In the genomic region with DNA sequence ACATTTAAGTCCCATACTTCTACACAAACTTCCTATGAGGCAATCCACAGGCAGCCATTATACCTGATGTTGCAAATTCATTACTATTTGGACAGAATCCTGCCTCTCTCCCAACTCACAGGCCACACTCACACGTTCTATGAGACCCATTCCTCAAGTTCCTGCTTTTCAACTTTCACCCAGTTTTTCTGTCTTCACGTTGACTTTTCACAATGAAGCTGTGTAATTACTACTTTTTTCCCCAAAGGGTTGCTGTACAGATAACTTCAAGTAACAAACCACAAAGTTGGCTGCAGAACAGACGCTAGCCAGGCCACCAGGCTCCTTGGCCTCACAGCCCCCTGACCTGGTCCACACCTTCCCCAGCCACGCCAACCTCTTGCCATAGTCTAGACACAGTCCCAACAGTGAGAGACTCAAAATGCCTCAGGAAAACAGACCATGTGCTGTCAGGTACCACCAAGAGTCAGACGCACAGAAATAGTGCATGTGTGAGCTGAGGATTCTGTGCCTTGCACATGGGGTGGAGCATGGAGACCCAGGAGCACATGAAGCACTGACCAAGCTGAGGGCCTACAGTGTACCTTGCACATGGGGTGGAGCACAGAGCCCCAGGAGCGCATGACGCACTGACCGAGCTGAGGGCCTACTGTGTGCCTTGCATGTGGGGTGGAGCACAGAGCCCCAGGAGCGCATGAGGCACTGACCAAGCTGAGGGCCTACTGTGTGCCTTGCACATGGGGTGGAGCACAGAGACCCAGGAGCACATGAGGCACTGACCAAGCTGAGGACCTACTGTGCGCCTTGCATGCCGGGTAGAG, we compare ENCODE assay signal across 14 cellular contexts.
DNase-seq lines count a peak whose midpoint lies in the region; ATAC-seq and TF ChIP-seq lines count a peak whose summit lies in the region.
"Had no signal": no experiment of that assay in that cellular context is flagged by ENCODE, and none has a peak within 500 bp of the region (broad histone marks: within the 10 kb centered on the region; RNA-seq: fewer than 3 reads in every experiment).

No MANE protein-coding gene starts in this region.

- DNase-seq in HCT116 (ENCODE audit: low read depth, low spot score): no peak
- no peak for DNase-seq in T-helper 17 cell
- DNase-seq in endothelial cell (ENCODE audit: low spot score): no peak
- peak; percentile 15 for DNase-seq in posterior vena cava (ENCODE audit: low spot score)
- no peak for DNase-seq in NCI-H524 (lab: John Stamatoyannopoulos, UW)
- no peak for DNase-seq in NCI-H69 (lab: John Stamatoyannopoulos, UW)
- no peak for DNase-seq in NCI-H1048 (lab: John Stamatoyannopoulos, UW)
- DNase-seq: NCI-H1092 treated with DMSO at 0.1 percent for 48 hours, NCI-H1694, NCI-H748 treated with DMSO at 0.1 percent for 48 hours had no signal

- TF ChIP-seq POLR2A in HCT116 (IDR thresholded peaks at IDR 0.05; ENCODE audit: borderline replicate concordance, extremely low read depth, insufficient read depth, insufficient read length): no peak

- no peak overlapping the region for H2AFZ ChIP-seq in HCT116 (ENCODE audit: low read depth, low read length, poor library complexity, severe bottlenecking)

- no peaks in the 10 kb centered on the region for H3K4me1 ChIP-seq in HCT116 (ENCODE audit: control insufficient read depth in 1 of 2, insufficient read depth in 2 of 2, low read length in 2 of 2)
- H3K4me1 ChIP-seq: HAP-1 had no signal

- H3K27ac Mint-ChIP-seq in T-helper 17 cell (peak overlapping the region; percentile 27), endothelial cell (ENCODE audit: unreplicated experiment) (peak overlapping the region; percentile 26)

- H3K4me3 Mint-ChIP-seq in T-helper 17 cell: no peak overlapping the region
- H3K4me3 Mint-ChIP-seq in endothelial cell (ENCODE audit: unreplicated experiment): no peak overlapping the region

- H3K9me3 ChIP-seq in HCT116 (ENCODE audit: control insufficient read depth in 1 of 2, insufficient read depth in 1 of 2, low read depth in 1 of 2, low read length in 2 of 2): no peaks in the 10 kb centered on the region
- H3K9me3 ChIP-seq in T-helper 17 cell (ENCODE audit: control insufficient read depth, low read length, poor library complexity, severe bottlenecking): no peaks in the 10 kb centered on the region
- H3K9me3 ChIP-seq: HAP-1 had no signal

- no peak overlapping the region for H3K27ac ChIP-seq in HCT116 (ENCODE audit: low read depth, low read length)
- H3K27ac ChIP-seq: C4-2B, SK-N-MC had no signal

- no peak overlapping the region for H3K4me2 ChIP-seq in HCT116 (ENCODE audit: low read length)

- H3K4me1 Mint-ChIP-seq in T-helper 17 cell (peaks cover 10% of the 10 kb centered on the region), endothelial cell (ENCODE audit: unreplicated experiment) (peaks cover 10% of the 10 kb centered on the region)

- no peaks in the 10 kb centered on the region for H3K27me3 Mint-ChIP-seq in T-helper 17 cell
- H3K27me3 Mint-ChIP-seq in endothelial cell (ENCODE audit: unreplicated experiment): peaks cover 4% of the 10 kb centered on the region

- H3K4me3 ChIP-seq in HCT116 (replicated peaks in 1 of 2; ENCODE audit: low read depth in 1 of 2, low read length in 2 of 2): no peak overlapping the region
- H3K4me3 ChIP-seq: HAP-1, SK-N-MC had no signal

- peaks cover 15% of the 10 kb centered on the region; the same call in 1 of the 2 replicates for H3K79me2 ChIP-seq in HCT116 (ENCODE audit: insufficient read depth, low read length)

- intact Hi-C loops in HCT116 (cut with micrococcal nuclease) (no loop called here), posterior vena cava (cut with DNase I) (no loop called here)

- RAD21 ChIA-PET in HCT116 (lab: Charles Lee; ENCODE audit: low non-redundant PET in 1 of 2, low total read pairs in 2 of 2, uncharacterized antibody in 2 of 2, unreplicated experiment in 2 of 2): no interaction called here

- no peak for TF ChIP-seq RAD21 in HCT116 (IDR thresholded peaks at IDR 0.05; ENCODE audit: low read depth)

- no peaks in the 10 kb centered on the region for H3K27me3 ChIP-seq in HCT116 (ENCODE audit: insufficient read depth, low read length)

- no peaks in the 10 kb centered on the region for H3K9me2 ChIP-seq in HCT116 (ENCODE audit: insufficient read depth)

- TF ChIP-seq CTCF in HCT116 (IDR thresholded peaks at IDR 0.05 in 2 of 3, conservative IDR thresholded peaks at IDR 0.05 in 1 of 3; ENCODE audit: borderline replicate concordance in 1 of 3, insufficient read depth in 1 of 3, low read depth in 2 of 3, low read length in 2 of 3): no peak
- no peak for TF ChIP-seq CTCF in endothelial cell (IDR thresholded peaks at IDR 0.05; ENCODE audit: unreplicated experiment)

- CTCF ChIA-PET in HCT116 (lab: Charles Lee): no interaction called here

- BruUV-seq in HCT116 (replicated peaks; lab: Mats Ljungman, UMichigan): no TSS peak

- H3K36me3 ChIP-seq in HCT116 (ENCODE audit: control insufficient read depth in 1 of 2, insufficient read depth in 2 of 2, low read length in 2 of 2): 0 out of 4 replicates have a peak, but pooled peaks cover 0 to 6% of the 10 kb centered on the region in 2 experiments
- H3K36me3 ChIP-seq: HAP-1 had no signal

- POLR2A ChIA-PET in HCT116 (lab: Charles Lee): no interaction called here

- H3K36me3 Mint-ChIP-seq in T-helper 17 cell (ENCODE audit: low read depth) (peaks cover 2% of the 10 kb centered on the region), endothelial cell (ENCODE audit: low read depth, unreplicated experiment) (peaks cover 21% of the 10 kb centered on the region)

- H3K9me3 Mint-ChIP-seq in endothelial cell (ENCODE audit: unreplicated experiment): no peaks in the 10 kb centered on the region

- peak; percentile 27; the same call in 1 of the 2 replicates for ATAC-seq in HCT116
- ATAC-seq in T-helper 17 cell: no peak
- no peak for ATAC-seq in HG02610 (IDR thresholded peaks at IDR 0.05; ENCODE audit: unreplicated experiment)

- H4K20me1 ChIP-seq in HCT116 (ENCODE audit: insufficient read depth): no peaks in the 10 kb centered on the region

- no peak overlapping the region for H3K9ac ChIP-seq in HCT116 (ENCODE audit: low read length)

TF ChIP-seq in HCT116, 20 proteins besides CTCF, POLR2A, EP300 and RAD21:
- TF ChIP-seq CEBPB (IDR thresholded peaks at IDR 0.05; ENCODE audit: low read depth) (no peak), TCF7L2 (IDR thresholded peaks at IDR 0.05; ENCODE audit: borderline replicate concordance, extremely low read depth, insufficient read depth, insufficient read length) (no peak), CBX3 (IDR thresholded peaks at IDR 0.05; ENCODE audit: low read depth) (no peak)
